8 cellular contexts compared by ENCODE assay signal in genomic region chr7:1939434-1940401, GRCh38.
DNase-seq lines count a peak whose midpoint lies in the region; ATAC-seq and TF ChIP-seq lines count a peak whose summit lies in the region.

No MANE protein-coding gene starts in this region.

- peaks cover 10% of the 10 kb centered on the region for H3K36me3 Mint-ChIP-seq in T-cell
- peaks cover 13% of the 10 kb centered on the region for H3K36me3 Mint-ChIP-seq in mesothelial cell of epicardium

- H3K9me3 Mint-ChIP-seq in T-cell, result no peaks in the 10 kb centered on the region
- H3K9me3 Mint-ChIP-seq in mesothelial cell of epicardium, result peaks cover 4% of the 10 kb centered on the region

- 73% methylated on average over 18 of the region's 28 CpGs for WGBS in esophagus muscularis mucosa
- 85% methylated on average over 26 to 28 of the region's 28 CpGs for WGBS in aorta, 2 donors

- H3K4me3 Mint-ChIP-seq in T-cell (peak overlapping the region; percentile 93 to 96 (median 95)), mesothelial cell of epicardium (no peak overlapping the region)

- peaks cover 67 to 70% (median 70%) of the 10 kb centered on the region in 3 donors for H3K4me1 Mint-ChIP-seq in T-cell
- peaks cover 2% of the 10 kb centered on the region for H3K4me1 Mint-ChIP-seq in mesothelial cell of epicardium

- POLR2A ChIA-PET in T-cell (lab: Charles Lee), result interaction anchor here (0.6 to 1.8 kb wide), 5 partner anchors 13 to 411 kb away, joined by 3 to 24 read pairs (median 7); no protein-coding TSS in a partner anchor

- TF ChIP-seq CTCF in esophagus muscularis mucosa (IDR thresholded peaks at IDR 0.05) (no peak), mesothelial cell of epicardium (IDR thresholded peaks at IDR 0.05; ENCODE audit: unreplicated experiment) (no peak)

- ATAC-seq in GM18873 (IDR thresholded peaks at IDR 0.05; ENCODE audit: low FRiP score, unreplicated experiment), result peak; percentile 11
- ATAC-seq in HG02840 (IDR thresholded peaks at IDR 0.05; ENCODE audit: low FRiP score, unreplicated experiment), result peak; percentile 21
- ATAC-seq in T-cell (replicated peaks in 1 of 4), result peak; percentile 1 to 53 (median 50)
- no peak for ATAC-seq in aorta (ENCODE audit: low FRiP score)
- ATAC-seq in GM18861 (IDR thresholded peaks at IDR 0.05; ENCODE audit: unreplicated experiment), result no peak

- intact Hi-C loops in esophagus muscularis mucosa (cut with DNase I), result no loop called here
- intact Hi-C loops in aorta (cut with DNase I), result no loop called here

- H3K27me3 ChIP-seq in esophagus muscularis mucosa (no peaks in the 10 kb centered on the region), aorta (ENCODE audit: control insufficient read depth in 1 of 2, insufficient read depth in 2 of 2, low read length in 1 of 2) (no peaks in the 10 kb centered on the region)

- CTCF ChIA-PET in T-cell (lab: Charles Lee), result interaction anchor here in 1 of 2 donors (0.7 kb wide), 1 partner anchor 418 kb away, joined by 3 read pairs; no protein-coding TSS in a partner anchor

- H3K27ac ChIP-seq in esophagus muscularis mucosa (replicated peaks in 1 of 4), result peak overlapping the region in 1 of 4 donors; percentile 2
- no peak overlapping the region for H3K27ac ChIP-seq in aorta (ENCODE audit: low read depth in 1 of 2, low read length in 2 of 2)

- H3K27ac Mint-ChIP-seq in T-cell, result peak overlapping the region; percentile 98 to 99
- H3K27ac Mint-ChIP-seq in mesothelial cell of epicardium, result no peak overlapping the region

- H3K36me3 ChIP-seq in esophagus muscularis mucosa, result peaks cover 0 to 16% (median 12%) of the 10 kb centered on the region in 4 donors
- no peaks in the 10 kb centered on the region for H3K36me3 ChIP-seq in aorta (ENCODE audit: control insufficient read depth in 1 of 2, insufficient read depth in 2 of 2, low read length in 1 of 2)

- H3K9me3 ChIP-seq in esophagus muscularis mucosa (no peaks in the 10 kb centered on the region), aorta (ENCODE audit: control insufficient read depth, low read length) (no peaks in the 10 kb centered on the region)

- TF ChIP-seq EP300 in esophagus muscularis mucosa (IDR thresholded peaks at IDR 0.05), result no peak

- H3K4me1 ChIP-seq in esophagus muscularis mucosa, result peaks cover 5 to 26% (median 10%) of the 10 kb centered on the region in 4 donors
- no peaks in the 10 kb centered on the region for H3K4me1 ChIP-seq in aorta (ENCODE audit: control insufficient read depth in 1 of 2, insufficient read depth in 2 of 2, low read length in 2 of 2)

- DNase-seq in T-cell, result peak in 21 of 34 experiments; percentile 15 to 57 (median 32)
- no peak for DNase-seq in esophagus muscularis mucosa (ENCODE audit: extremely low spot score)
- peak; percentile 49 to 72 for DNase-seq in aorta
- no peak for DNase-seq in NCI-H1417 treated with DMSO at 0.1 percent for 48 hours (lab: John Stamatoyannopoulos, UW)
- DNase-seq in mesothelial cell of epicardium (ENCODE audit: low spot score in 2 of 2, unreplicated experiment in 2 of 2), result no peak

- H3K4me3 ChIP-seq in esophagus muscularis mucosa (peak overlapping the region in 3 of 4 donors; percentile 4 to 40 (median 22)), aorta (ENCODE audit: low read length in 2 of 2) (no peak overlapping the region)

- no peak for TF ChIP-seq POLR2A in esophagus muscularis mucosa (IDR thresholded peaks at IDR 0.05; ENCODE audit: low read depth)

- H3K27me3 Mint-ChIP-seq in T-cell, result no peaks in the 10 kb centered on the region
- H3K27me3 Mint-ChIP-seq in mesothelial cell of epicardium (ENCODE audit: low read depth), result no peaks in the 10 kb centered on the region

Comparison
In these comparisons a context has a peak if more than half of its experiments do, and no peak if none do; other contexts are left out.
1. ATAC-seq: peak in GM18873 (single experiment), HG02840 (single experiment) and T-cell (4 of 4); none in aorta (single experiment) and GM18861 (single experiment).
2. DNase-seq: peak in T-cell (21 of 34) and aorta (2 of 2); none in esophagus muscularis mucosa (single experiment), NCI-H1417 treated with DMSO at 0.1 percent for 48 hours (single experiment) and mesothelial cell of epicardium (0 of 2).
3. H3K4me3 ChIP-seq: peak in esophagus muscularis mucosa (3 of 4); none in aorta (0 of 2).